In genomic region chr1:81050390-81050789, GRCh38 we compare ENCODE assay signal across 11 cellular contexts.
"Had no signal": no experiment of that assay in that cellular context is flagged by ENCODE, and none has a peak within 500 bp of the region (broad histone marks: within the 10 kb centered on the region; RNA-seq: fewer than 3 reads in every experiment).

No MANE protein-coding gene starts in this region.

- H3K27ac ChIP-seq: GM23248 had no signal

- H3K4me3 ChIP-seq: GM23248, GM23338, HAP-1 had no signal

- FAIRE-seq: H1, H54 had no signal

- DNase-seq: GM23248, GOT3, H7, H9, HCEC 1CT, HFFc6 had no signal

- H3K36me3 ChIP-seq: HAP-1 had no signal

- H3K9me3 ChIP-seq: HAP-1 had no signal

- ATAC-seq: GM23338, HCT116 had no signal
